ENCODE assay signal across 8 cellular contexts in the genomic region with DNA sequence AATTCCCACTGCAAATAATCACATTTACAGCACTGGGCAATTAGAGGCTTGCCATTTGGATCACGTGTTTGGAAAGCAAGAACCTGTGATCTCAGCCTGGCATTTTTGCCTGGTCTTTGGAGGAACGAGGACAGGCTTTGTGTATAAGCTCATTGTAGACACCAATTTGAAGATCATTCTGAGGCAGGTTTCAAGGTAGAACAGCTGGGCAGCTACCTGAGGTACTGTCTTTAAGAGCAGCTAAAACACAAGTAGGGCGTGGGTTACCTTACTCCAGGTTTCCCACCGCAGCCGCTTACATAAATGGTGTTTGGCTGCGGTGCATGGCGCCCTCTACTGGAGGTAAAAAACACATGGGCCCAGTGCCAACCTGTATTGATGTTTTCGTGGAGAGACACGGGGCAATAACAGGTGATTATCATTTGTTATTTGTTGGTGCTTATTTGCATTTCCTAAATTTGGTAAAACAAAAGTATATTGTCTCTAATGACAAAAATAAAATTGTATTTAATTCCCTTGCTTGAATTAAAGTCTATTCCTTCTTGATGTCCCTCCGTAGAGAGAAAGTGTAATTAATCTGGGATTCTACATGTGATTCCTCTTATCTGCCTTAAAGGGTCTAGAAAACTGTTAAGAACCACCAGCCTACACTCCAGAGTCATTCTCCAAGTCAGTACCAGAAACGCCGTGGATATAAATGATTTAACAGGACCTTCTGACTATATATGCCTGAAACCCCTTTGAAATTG.
A peak's percentile ranks its signal among the peaks of the same experiment; 100 is the strongest.
DNase-seq lines count a peak whose midpoint lies in the region; ATAC-seq and TF ChIP-seq lines count a peak whose summit lies in the region.

No MANE protein-coding gene starts in this region.

- peak; percentile 88 for TF ChIP-seq CTCF in AG09309 (IDR thresholded peaks at IDR 0.05; ENCODE audit: control insufficient read depth, insufficient read depth, low read depth, low read length, missing control alignments)

- ATAC-seq in GM21825 (IDR thresholded peaks at IDR 0.05; ENCODE audit: unreplicated experiment) = peak; percentile 63
- ATAC-seq in activated CD4-positive, CD25-positive, alpha-beta regulatory T cell treated with anti-CD3 and anti-CD28 coated beads, Interleukin-2, amount 50 U/mL, for 24 hours = peak; percentile 71 to 78
- ATAC-seq in left colon = peak; percentile 91
- no peak for ATAC-seq in GM18868 (IDR thresholded peaks at IDR 0.05; ENCODE audit: unreplicated experiment)

- DNase-seq in AG09309 (ENCODE audit: low read depth) = no peak
- peak; percentile 85 for DNase-seq in NCI-H2227 (lab: John Stamatoyannopoulos, UW; ENCODE audit: unreplicated experiment)
- DNase-seq in cerebellar cortex (ENCODE audit: low spot score) = peak; percentile 87
- peak; percentile 51 to 78 for DNase-seq in left colon
- peak; percentile 32 for DNase-seq in stimulated activated CD4-positive, alpha-beta T cell treated with anti-CD3 and anti-CD28 coated beads, Interleukin-2, amount 100 ng/mL, for 4 hours (ENCODE audit: low read depth)

- no peak overlapping the region for H3K4me3 ChIP-seq in AG09309 (ENCODE audit: control insufficient read depth, low read depth, low read length)

- intact Hi-C loops in left colon (cut with DNase I, micrococcal nuclease) = loop anchor here in 1 of 2 donors (10.0 kb wide), 1 partner anchor 134 kb away; no protein-coding TSS in a partner anchor
